In genomic region chr1:183696981-183697380, GRCh38 we compare ENCODE assay signal across 20 cellular contexts. TPM values are rescaled to one million over a fixed set of nuclear protein-coding genes. Genes with fewer than 3 reads are reported as not detected.
A peak's percentile ranks its signal among the peaks of the same experiment; 100 is the strongest.
DNase-seq lines count a peak whose midpoint lies in the region; ATAC-seq, FAIRE-seq and TF ChIP-seq lines count a peak whose summit lies in the region.
"Had no signal": no experiment of that assay in that cellular context is flagged by ENCODE, and none has a peak within 500 bp of the region (broad histone marks: within the 10 kb centered on the region; RNA-seq: fewer than 3 reads in every experiment).

No MANE protein-coding gene starts in this region.

- H2BK5ac ChIP-seq in trophoblast cell (ENCODE audit: low read depth, low read length, poor library complexity), result no peak overlapping the region

- TF ChIP-seq CTCF in A549 (IDR thresholded peaks at IDR 0.05), result no peak

- H2BK12ac ChIP-seq in trophoblast cell (ENCODE audit: low read length), result no peak overlapping the region

- no peak overlapping the region for H3K4ac ChIP-seq in trophoblast cell (ENCODE audit: low read depth, low read length)

- H3K36me3 Mint-ChIP-seq in T-helper 2 cell treated with Interferon-gamma antibody and Interleukin-4, amounts not matched to agents 5 μg/mL and 100 μg/mL, for 36 hours (ENCODE audit: low read depth), result no peaks in the 10 kb centered on the region

- H3K36me3 ChIP-seq in trophoblast cell (ENCODE audit: control insufficient read depth in 1 of 2, insufficient read depth in 2 of 2, low read length in 2 of 2), result no peaks in the 10 kb centered on the region
- H3K36me3 ChIP-seq: HAP-1 had no signal

- CTCF ChIA-PET in A549 (lab: Yijun Ruan, JAX), result no interaction called here

- H3K9ac ChIP-seq in trophoblast cell (ENCODE audit: low read length), result no peak overlapping the region

- WGBS in A549 (ENCODE audit: missing lambda C conversion rate), result 94% methylated on average over 3 of the region's 3 CpGs
- WGBS in trophoblast cell (ENCODE audit: extremely low coverage, insufficient coverage, insufficient read length), result no CpG with 5 or more reads among the region's 3 CpGs

- H3K4me3 ChIP-seq in A549 (no peak overlapping the region), trophoblast cell (ENCODE audit: low read depth, low read length) (no peak overlapping the region)
- H3K4me3 ChIP-seq: GM12878, HAP-1 had no signal

- H3K14ac ChIP-seq in trophoblast cell (ENCODE audit: low read length), result no peak overlapping the region

- no peak overlapping the region for H2AFZ ChIP-seq in trophoblast cell (ENCODE audit: insufficient read depth, low read length, poor library complexity)

- H2BK120ac ChIP-seq in trophoblast cell (ENCODE audit: insufficient read depth, low read length, poor library complexity), result no peak overlapping the region

- POLR2A ChIA-PET in A549 (lab: Yijun Ruan, JAX), result no interaction called here

- H3K27me3 ChIP-seq in trophoblast cell (ENCODE audit: insufficient read depth, low read length), result no peaks in the 10 kb centered on the region

- peak overlapping the region; percentile 38 to 78; a peak in 4 of 6 replicates for H3K27ac ChIP-seq in A549
- H3K27ac ChIP-seq in trophoblast cell (ENCODE audit: low read depth, low read length), result no peak overlapping the region

- H3K4me3 Mint-ChIP-seq in T-helper 2 cell treated with Interferon-gamma antibody and Interleukin-4, amounts not matched to agents 5 μg/mL and 100 μg/mL, for 36 hours, result no peak overlapping the region
- H3K4me3 Mint-ChIP-seq: CD4-positive, alpha-beta memory T cell; HFFc6 had no signal

- no peak overlapping the region for H4K8ac ChIP-seq in trophoblast cell (ENCODE audit: low read depth, low read length)

- TF ChIP-seq RAD21 in A549 (conservative IDR thresholded peaks at IDR 0.05 in 1 of 2, IDR thresholded peaks at IDR 0.05 in 1 of 2), result no peak

- H3K27ac Mint-ChIP-seq in T-helper 2 cell treated with Interferon-gamma antibody and Interleukin-4, amounts not matched to agents 5 μg/mL and 100 μg/mL, for 36 hours, result no peak overlapping the region
- H3K27ac Mint-ChIP-seq: CD4-positive, alpha-beta memory T cell; HFFc6 had no signal

- H3K79me2 ChIP-seq in trophoblast cell (ENCODE audit: control insufficient read depth, insufficient read depth, low read length, poor library complexity), result no peaks in the 10 kb centered on the region

- H3K23ac ChIP-seq in trophoblast cell (ENCODE audit: low read length), result no peak overlapping the region

- H3K4me1 ChIP-seq in A549, result peaks cover 32% of the 10 kb centered on the region
- peaks cover 0 to 4% of the 10 kb centered on the region in 2 experiments for H3K4me1 ChIP-seq in trophoblast cell (ENCODE audit: control insufficient read depth in 1 of 2, insufficient read depth in 2 of 2, low read length in 2 of 2)
- H3K4me1 ChIP-seq: HAP-1 had no signal

- H3K9me3 Mint-ChIP-seq in T-helper 2 cell treated with Interferon-gamma antibody and Interleukin-4, amounts not matched to agents 5 μg/mL and 100 μg/mL, for 36 hours, result no peaks in the 10 kb centered on the region
- H3K9me3 Mint-ChIP-seq: CD4-positive, alpha-beta memory T cell; HFFc6 had no signal

- no peak overlapping the region for H4K12ac ChIP-seq in trophoblast cell (ENCODE audit: low read depth, low read length)

- no peak overlapping the region for H3K18ac ChIP-seq in trophoblast cell (ENCODE audit: low read length)

- FAIRE-seq in A549 (lab: Jason Lieb, UNC), result no peak
- FAIRE-seq: GM12878, H54 had no signal

- H3K27me3 Mint-ChIP-seq in T-helper 2 cell treated with Interferon-gamma antibody and Interleukin-4, amounts not matched to agents 5 μg/mL and 100 μg/mL, for 36 hours (ENCODE audit: low read depth), result no peaks in the 10 kb centered on the region
- H3K27me3 Mint-ChIP-seq: CD4-positive, alpha-beta memory T cell had no signal

- H3K4me2 ChIP-seq in A549 (no peak overlapping the region), trophoblast cell (ENCODE audit: low read length) (no peak overlapping the region)

- no peak for TF ChIP-seq EP300 in A549 (IDR thresholded peaks at IDR 0.05)

- H4K91ac ChIP-seq in trophoblast cell (ENCODE audit: low read depth, low read length), result no peak overlapping the region

- H2AK5ac ChIP-seq in trophoblast cell (ENCODE audit: low read length), result no peak overlapping the region

- no peaks in the 10 kb centered on the region for H3K79me1 ChIP-seq in trophoblast cell (ENCODE audit: low read length)

- ATAC-seq in A549, result no peak
- ATAC-seq: GM12878 had no signal

- TF ChIP-seq POLR2A in A549 (IDR thresholded peaks at IDR 0.05; ENCODE audit: low read length), result no peak

- DNase-seq in SIG-M5 treated with dmso at 0.1 percent for 504 hours (lab: John Stamatoyannopoulos, UW; ENCODE audit: unreplicated experiment), result peak; percentile 15
- DNase-seq in SIG-M5 (lab: John Stamatoyannopoulos, UW), result no peak
- no peak for DNase-seq in A549 (ENCODE audit: low read depth in 1 of 2, low spot score in 1 of 2)
- peak; percentile 5 for DNase-seq in OCI-M1 (lab: John Stamatoyannopoulos, UW)
- peak; percentile 51 to 59 for DNase-seq in trophoblast cell
- no peak for DNase-seq in stimulated activated CD8-positive, alpha-beta memory T cell treated with anti-CD3 and anti-CD28 coated beads, Interleukin-4, amount 100 ng/mL, for 48 hours
- no peak for DNase-seq in T-helper 2 cell treated with Interferon-gamma antibody and Interleukin-4, amounts not matched to agents 5 μg/mL and 100 μg/mL, for 36 hours (ENCODE audit: low spot score)
- DNase-seq: 8988T; C1 segment of cervical spinal cord; CD4-positive, alpha-beta memory T cell; COR-L47; DMS79; EL; GDM1; GOT3; HFFc6 had no signal

- H3K4me1 Mint-ChIP-seq in T-helper 2 cell treated with Interferon-gamma antibody and Interleukin-4, amounts not matched to agents 5 μg/mL and 100 μg/mL, for 36 hours (ENCODE audit: low read depth), result no peaks in the 10 kb centered on the region

- no peaks in the 10 kb centered on the region for H3K9me3 ChIP-seq in A549
- no peaks in the 10 kb centered on the region for H3K9me3 ChIP-seq in trophoblast cell (ENCODE audit: insufficient read depth, low read depth, low read length)
- H3K9me3 ChIP-seq: HAP-1 had no signal

TF ChIP-seq in A549, 52 proteins besides CTCF, POLR2A, EP300 and RAD21:
- TF ChIP-seq RFX5 (IDR thresholded peaks at IDR 0.05) (no peak), FOSL2 (IDR thresholded peaks at IDR 0.05) (no peak), FOSL2 (CRISPR knock-in tag; IDR thresholded peaks at IDR 0.05) (no peak), NPAS2 (CRISPR knock-in tag; IDR thresholded peaks at IDR 0.05; ENCODE audit: borderline replicate concordance) (no peak), TFCP2L1 (CRISPR knock-in tag; IDR thresholded peaks at IDR 0.05) (no peak), HOXB13 (CRISPR knock-in tag; IDR thresholded peaks at IDR 0.05; ENCODE audit: low read depth) (no peak), CEBPB (IDR thresholded peaks at IDR 0.05) (no peak), KDM1A (IDR thresholded peaks at IDR 0.05; ENCODE audit: low read depth) (no peak), HOXB5 (CRISPR knock-in tag; IDR thresholded peaks at IDR 0.05) (no peak), CHD4 (IDR thresholded peaks at IDR 0.05; ENCODE audit: borderline replicate concordance) (no peak), ZSCAN20 (CRISPR knock-in tag; IDR thresholded peaks at IDR 0.05) (no peak)
- TF ChIP-seq, protein P1, sequence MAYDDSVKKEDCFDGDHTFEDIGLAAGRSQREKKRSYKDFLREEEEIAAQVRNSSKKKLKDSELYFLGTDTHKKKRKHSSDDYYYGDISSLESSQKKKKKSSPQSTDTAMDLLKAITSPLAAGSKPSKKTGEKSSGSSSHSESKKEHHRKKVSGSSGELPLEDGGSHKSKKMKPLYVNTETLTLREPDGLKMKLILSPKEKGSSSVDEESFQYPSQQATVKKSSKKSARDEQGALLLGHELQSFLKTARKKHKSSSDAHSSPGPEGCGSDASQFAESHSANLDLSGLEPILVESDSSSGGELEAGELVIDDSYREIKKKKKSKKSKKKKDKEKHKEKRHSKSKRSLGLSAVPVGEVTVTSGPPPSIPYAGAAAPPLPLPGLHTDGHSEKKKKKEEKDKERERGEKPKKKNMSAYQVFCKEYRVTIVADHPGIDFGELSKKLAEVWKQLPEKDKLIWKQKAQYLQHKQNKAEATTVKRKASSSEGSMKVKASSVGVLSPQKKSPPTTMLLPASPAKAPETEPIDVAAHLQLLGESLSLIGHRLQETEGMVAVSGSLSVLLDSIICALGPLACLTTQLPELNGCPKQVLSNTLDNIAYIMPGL (CRISPR knock-in tag; IDR thresholded peaks at IDR 0.05; ENCODE audit: borderline replicate concordance), result no peak
- TF ChIP-seq, protein P2, sequence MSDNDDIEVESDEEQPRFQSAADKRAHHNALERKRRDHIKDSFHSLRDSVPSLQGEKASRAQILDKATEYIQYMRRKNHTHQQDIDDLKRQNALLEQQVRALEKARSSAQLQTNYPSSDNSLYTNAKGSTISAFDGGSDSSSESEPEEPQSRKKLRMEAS (IDR thresholded peaks at IDR 0.05), result no peak

RNA-seq across cellular contexts. Expression of gene APOBEC4, which starts 43.9 kb away (rescaled TPM):
- polyA plus RNA-seq in A549 (2011; rRNA removed) (not detected in 2 replicates), A549 (2017; fragmentation: RNase III; extraction: RNeasy Plus Mini Kit Qiagen cat#74134 plus additional on column Dnase treatment) (not detected in 3 replicates)
- polyA plus RNA-seq in A549 (2012; cell fraction: cytosol; rRNA removed), result not detected in 2 replicates
- not detected in 2 replicates for polyA plus RNA-seq in A549 (2012; cell fraction: nucleus; rRNA removed)
- polyA minus RNA-seq in A549 (2011; rRNA and poly(A)+ RNA removed), result not detected in 2 replicates
- polyA plus RNA-seq in trophoblast cell (2013), result not detected in 2 replicates
- polyA plus RNA-seq: BJ; CD4-positive, alpha-beta memory T cell had no signal

Comparison
In these comparisons a context has a peak if more than half of its experiments do, and no peak if none do; other contexts are left out.
1. DNase-seq: peak in SIG-M5 treated with dmso at 0.1 percent for 504 hours (single experiment), OCI-M1 (single experiment) and trophoblast cell (2 of 2); none in SIG-M5 (single experiment), A549 (0 of 2), stimulated activated CD8-positive, alpha-beta memory T cell treated with anti-CD3 and anti-CD28 coated beads, Interleukin-4, amount 100 ng/mL, for 48 hours (single experiment) and T-helper 2 cell treated with Interferon-gamma antibody and Interleukin-4, amounts not matched to agents 5 μg/mL and 100 μg/mL, for 36 hours (single experiment).